Comparison of ENCODE assay signal across 1 cellular context in genomic region chr7:21916629-21917028, GRCh38.
TF ChIP-seq lines count a peak whose summit lies in the region.

No MANE protein-coding gene starts in this region.

TF ChIP-seq in K562, 482 proteins besides CTCF, POLR2A, EP300 and RAD21:
- TF ChIP-seq RFX1 (IDR thresholded peaks at IDR 0.05) (peak; percentile 29; the same call in 1 of the 2 replicates), TFAM (CRISPR knock-in tag; conservative IDR thresholded peaks at IDR 0.05) (no peak)
TF ChIP-seq in K562: peak in this region for 1.
